10 cellular contexts compared by ENCODE assay signal in genomic region chr16:53061701-53062159, GRCh38. TPM values are rescaled to one million over a fixed set of nuclear protein-coding genes. Genes with fewer than 3 reads are reported as not detected.
DNase-seq lines count a peak whose midpoint lies in the region; ATAC-seq, FAIRE-seq and TF ChIP-seq lines count a peak whose summit lies in the region.
"Had no signal": no experiment of that assay in that cellular context is flagged by ENCODE, and none has a peak within 500 bp of the region (broad histone marks: within the 10 kb centered on the region; RNA-seq: fewer than 3 reads in every experiment).

No MANE protein-coding gene starts in this region.

- peak overlapping the region; percentile 64; the same call in 1 of the 2 replicates for H3K4me3 ChIP-seq in GM12878

- no peaks in the 10 kb centered on the region for H3K27me3 ChIP-seq in GM12878 (replicated peaks in 1 of 2; ENCODE audit: control insufficient read depth in 2 of 2, insufficient read depth in 2 of 2, low read length in 1 of 2)

- 0% methylated on average over 3 of the region's 3 CpGs for WGBS in GM12878 (ENCODE audit: insufficient coverage, insufficient replicate concordance, low lambda C conversion rate, missing lambda C conversion rate)

- ATAC-seq in GM18505 (IDR thresholded peaks at IDR 0.05; ENCODE audit: unreplicated experiment) (peak; percentile 84), GM21576 (IDR thresholded peaks at IDR 0.05; ENCODE audit: unreplicated experiment) (peak; percentile 85), GM12878 (peak; percentile 78)

- TF ChIP-seq EP300 in GM12878 (IDR thresholded peaks at IDR 0.05; ENCODE audit: borderline replicate concordance in 1 of 2, control insufficient read depth in 1 of 2, low read depth in 2 of 2, low read length in 2 of 2): peak; percentile 97 to 98

- H4K20me1 ChIP-seq in GM12878 (ENCODE audit: control insufficient read depth, insufficient read depth): no peaks in the 10 kb centered on the region

- DNase-seq in KBM-7 (peak; percentile 23), GM12878 (ENCODE audit: low read depth, low spot score) (peak; percentile 96), SHP77 treated with DMSO at 0.1 percent for 48 hours (lab: John Stamatoyannopoulos, UW) (no peak), NCI-H2081 treated with DMSO at 0.1 percent for 48 hours (lab: John Stamatoyannopoulos, UW) (no peak)
- DNase-seq in stimulated activated CD4-positive, alpha-beta T cell treated with anti-CD3 and anti-CD28 coated beads, Interleukin-4, amount 100 ng/mL, for 1 hour: peak; percentile 15
- DNase-seq in central memory CD4-positive, alpha-beta T cell: no peak

- no peaks in the 10 kb centered on the region for H3K9me3 ChIP-seq in GM12878 (replicated peaks; ENCODE audit: control insufficient read depth, insufficient read depth, low read length)

- H3K27ac ChIP-seq in GM12878 (ENCODE audit: control insufficient read depth, insufficient read depth): peak overlapping the region; percentile 52
- H3K27ac ChIP-seq: epithelial cell of prostate had no signal

- CTCF ChIA-PET in GM12878 (lab: Yijun Ruan, JAX): interaction anchor here (0.7 to 2.6 kb wide), 8 partner anchors 30 to 146 kb away, joined by 3 to 19 read pairs (median 4); no protein-coding TSS in a partner anchor

- BruUV-seq in GM12878 (replicated peaks; lab: Mats Ljungman, UMichigan): no TSS peak

- RAD21 ChIA-PET in GM12878 (lab: Charles Lee; ENCODE audit: unreplicated experiment): interaction anchor here (0.8 to 9.9 kb wide), 13 partner anchors 9 to 146 kb away, joined by 3 to 97 read pairs (median 4); no protein-coding TSS in a partner anchor

- peak; percentile 62 for FAIRE-seq in GM12878 (lab: Jason Lieb, UNC)

- peak overlapping the region; percentile 19; the same call in 1 of the 2 replicates for H2AFZ ChIP-seq in GM12878 (ENCODE audit: control insufficient read depth, low read depth, low read length)

- in situ Hi-C loops in KBM-7 (cut with MboI; ENCODE audit: low pct_unique_long_range_greater_than_20kb, low sequenced_read_pairs) (no loop called here), GM12878 (cut with MboI) (loop anchor here (5.0 to 10.0 kb wide), 3 partner anchors 36 to 383 kb away; no protein-coding TSS in a partner anchor)

- POLR2A ChIA-PET in GM12878 (lab: Charles Lee): interaction anchor here (0.9 to 12.5 kb wide), 5 partner anchors 9 to 442 kb away, joined by 3 to 142 read pairs (median 12); partner anchors contain the start of gene AKTIP

- H3K79me2 ChIP-seq in GM12878 (ENCODE audit: control insufficient read depth, insufficient read depth, low read length): peaks cover 73% of the 10 kb centered on the region

- TF ChIP-seq RAD21 in GM12878 (IDR thresholded peaks at IDR 0.05; ENCODE audit: insufficient read depth, low read depth, low read length): peak; percentile 16; the same call in 1 of the 2 replicates

- H3K9ac ChIP-seq in GM12878 (ENCODE audit: control insufficient read depth, insufficient read depth, low read length): peak overlapping the region; percentile 59; the same call in 1 of the 2 replicates

- peak; percentile 53 for TF ChIP-seq POLR2A in GM18505 (IDR thresholded peaks at IDR 0.05; ENCODE audit: borderline replicate concordance, extremely low read depth, insufficient read depth, insufficient read length)
- no peak for TF ChIP-seq POLR2A in GM12878 (IDR thresholded peaks at IDR 0.05; ENCODE audit: low read depth, low read length)

- peak overlapping the region; percentile 95 for H3K4me2 ChIP-seq in GM12878 (ENCODE audit: control insufficient read depth, insufficient read depth)

- H3K4me1 ChIP-seq in GM12878 (ENCODE audit: control insufficient read depth, insufficient read depth, low read length): peaks cover 66% of the 10 kb centered on the region

- peaks cover 0 to 6% of the 10 kb centered on the region in 2 experiments; a peak in 2 of 4 replicates for H3K36me3 ChIP-seq in GM12878 (ENCODE audit: control insufficient read depth in 2 of 2, insufficient read depth in 2 of 2, low read length in 1 of 2)

- SMC1A ChIA-PET in GM12878 (lab: Charles Lee; ENCODE audit: uncharacterized antibody, unreplicated experiment): interaction anchor here (0.7 to 19.1 kb wide), 14 partner anchors 6 to 146 kb away, joined by 3 to 270 read pairs (median 5); no protein-coding TSS in a partner anchor

- intact Hi-C loops in GM12878 (cut with micrococcal nuclease; ENCODE audit: unreplicated experiment): loop anchor here (1.0 to 5.0 kb wide), 4 partner anchors 10 to 441 kb away; partner anchors contain the start of gene AKTIP

- peak; percentile 13 to 14 (median 13); a peak in 2 of 6 replicates for TF ChIP-seq CTCF in GM12878 (IDR thresholded peaks at IDR 0.05 in 2 of 3, conservative IDR thresholded peaks at IDR 0.05 in 1 of 3; ENCODE audit: control insufficient read depth in 2 of 3, extremely low read depth in 1 of 3, insufficient read depth in 1 of 3, low read depth in 3 of 3, low read length in 3 of 3)

TF ChIP-seq in GM12878, 131 proteins besides CTCF, POLR2A, EP300 and RAD21 (continues in another document):
- TF ChIP-seq CBX5 (IDR thresholded peaks at IDR 0.05; ENCODE audit: low read depth): peak; percentile 91
- TF ChIP-seq FOXM1 (IDR thresholded peaks at IDR 0.05; ENCODE audit: low read depth, low read length): peak; percentile 88
- peak; percentile 100 for TF ChIP-seq IKZF1 (conservative IDR thresholded peaks at IDR 0.05)
- no peak for TF ChIP-seq ATF3 (IDR thresholded peaks at IDR 0.05; ENCODE audit: borderline replicate concordance, extremely low read depth, low read depth, low read length)
- no peak; the same call in 1 of the 2 replicates for TF ChIP-seq MYB (IDR thresholded peaks at IDR 0.05; ENCODE audit: borderline replicate concordance, low read depth, low read length)
- TF ChIP-seq RBBP5 (conservative IDR thresholded peaks at IDR 0.05): no peak
- TF ChIP-seq, protein P1, sequence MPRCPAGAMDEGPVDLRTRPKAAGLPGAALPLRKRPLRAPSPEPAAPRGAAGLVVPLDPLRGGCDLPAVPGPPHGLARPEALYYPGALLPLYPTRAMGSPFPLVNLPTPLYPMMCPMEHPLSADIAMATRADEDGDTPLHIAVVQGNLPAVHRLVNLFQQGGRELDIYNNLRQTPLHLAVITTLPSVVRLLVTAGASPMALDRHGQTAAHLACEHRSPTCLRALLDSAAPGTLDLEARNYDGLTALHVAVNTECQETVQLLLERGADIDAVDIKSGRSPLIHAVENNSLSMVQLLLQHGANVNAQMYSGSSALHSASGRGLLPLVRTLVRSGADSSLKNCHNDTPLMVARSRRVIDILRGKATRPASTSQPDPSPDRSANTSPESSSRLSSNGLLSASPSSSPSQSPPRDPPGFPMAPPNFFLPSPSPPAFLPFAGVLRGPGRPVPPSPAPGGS (IDR thresholded peaks at IDR 0.05; ENCODE audit: borderline replicate concordance, insufficient read depth, low read depth, low read length, poor library complexity, severe bottlenecking): peak; percentile 98
- peak; percentile 93 for TF ChIP-seq SPI1 (IDR thresholded peaks at IDR 0.05; ENCODE audit: borderline replicate concordance, insufficient read depth, low read depth, low read length)
- TF ChIP-seq TAF1 (IDR thresholded peaks at IDR 0.05; ENCODE audit: borderline replicate concordance, low read depth, low read length): peak; percentile 40; the same call in 1 of the 2 replicates
- peak; percentile 100 for TF ChIP-seq TCF3 (IDR thresholded peaks at IDR 0.05; ENCODE audit: borderline replicate concordance, insufficient read depth, low read depth, low read length)

RNA-seq across cellular contexts. Expression of gene CHD9, which starts 6.9 kb away (rescaled TPM):
- total RNA-seq in GM12878 (2013; cell fraction: nucleolus; rRNA removed): 479 and 542 TPM in 2 replicates
- total RNA-seq in GM12878 (2014; rRNA removed) (33.1 and 35.3 TPM in 2 replicates), GM12878 (2014; rRNA removed; fragmentation: Illumina TruSeq; extraction: Trizol) (57.6 and 59.6 TPM in 2 replicates), GM12878 (2021) (41.6 and 50.3 TPM in 2 replicates)
- polyA plus RNA-seq in GM12878 (2011; ENCODE audit: low read depth): 21.4 TPM
- polyA plus RNA-seq in GM12878 (2011; rRNA removed) (51.0 and 71.7 TPM in 2 replicates), GM12878 (2014; fragmentation: Illumina TruSeq; extraction: Trizol) (37.4 and 51.2 TPM in 2 replicates), GM12878 (2014; fragmentation: Nextera tagmentation; extraction: Ambion mirVana) (10 to 100 TPM; 70.5 to 95.7 TPM), GM12878 (2014; rRNA removed) (23.6 and 29.2 TPM in 2 replicates), GM12878 (2016; fragmentation: Nextera tagmentation; extraction: Ambion mirVana) (10 to 100 TPM; 66.1 to 72.1 TPM)
- 13.6 and 29.4 TPM in 2 replicates for polyA plus RNA-seq in GM12878 (2011; cell fraction: cytosol; rRNA removed)
- polyA plus RNA-seq in GM12878 (2011; cell fraction: nucleus; rRNA removed): 34.9 and 45.9 TPM in 2 replicates
- polyA plus RNA-seq in GM12878 (2012): 18.7 and 27.0 TPM in 2 replicates
- polyA minus RNA-seq in GM12878 (2011; rRNA and poly(A)+ RNA removed): 129 and 207 TPM in 2 replicates
- 19.8 and 19.9 TPM in 2 replicates for polyA minus RNA-seq in GM12878 (2011; cell fraction: cytosol; rRNA and poly(A)+ RNA removed)
- 95.9 and 118 TPM in 2 replicates for polyA minus RNA-seq in GM12878 (2011; cell fraction: nucleus; rRNA and poly(A)+ RNA removed)

RNA-seq across cellular contexts. Expression of gene CHD9NB, which starts 9.0 kb away (rescaled TPM):
- total RNA-seq in GM12878 (2013; cell fraction: nucleolus; rRNA removed): 1.0 and 1.5 TPM in 2 replicates
- 0.51 and 0.82 TPM in 2 replicates for total RNA-seq in GM12878 (2014; rRNA removed)
- total RNA-seq in GM12878 (2014; rRNA removed; fragmentation: Illumina TruSeq; extraction: Trizol): 0.60 and 1.0 TPM in 2 replicates
- 0.58 and 0.69 TPM in 2 replicates for total RNA-seq in GM12878 (2021)
- 0.16 TPM for polyA plus RNA-seq in GM12878 (2011; ENCODE audit: low read depth)
- 0.76 TPM in 2 replicates for polyA plus RNA-seq in GM12878 (2011; rRNA removed)
- 0.97 and 1.3 TPM in 2 replicates for polyA plus RNA-seq in GM12878 (2011; cell fraction: cytosol; rRNA removed)
- 0.93 and 1.3 TPM in 2 replicates for polyA plus RNA-seq in GM12878 (2011; cell fraction: nucleus; rRNA removed)
- 0.32 and 0.52 TPM in 2 replicates for polyA plus RNA-seq in GM12878 (2012)
- polyA plus RNA-seq in GM12878 (2014; fragmentation: Illumina TruSeq; extraction: Trizol): 0.44 and 0.94 TPM in 2 replicates
- under 1 TPM; 0.14 to 0.22 TPM for polyA plus RNA-seq in GM12878 (2014; fragmentation: Nextera tagmentation; extraction: Ambion mirVana)
- 0.56 and 0.63 TPM in 2 replicates for polyA plus RNA-seq in GM12878 (2014; rRNA removed)
- polyA plus RNA-seq in GM12878 (2016; fragmentation: Nextera tagmentation; extraction: Ambion mirVana): 1 to 10 TPM; 1.3 to 1.6 TPM
- polyA minus RNA-seq in GM12878 (2011; rRNA and poly(A)+ RNA removed): 1.0 and 2.4 TPM in 2 replicates
- polyA minus RNA-seq in GM12878 (2011; cell fraction: cytosol; rRNA and poly(A)+ RNA removed): 0.52 and 0.94 TPM in 2 replicates
- 0.60 and 1.7 TPM in 2 replicates for polyA minus RNA-seq in GM12878 (2011; cell fraction: nucleus; rRNA and poly(A)+ RNA removed)
- total RNA-seq: RPMI7951 had no signal

Comparison
In these comparisons a context has a peak if more than half of its experiments do, and no peak if none do; other contexts are left out.
1. DNase-seq: peak in KBM-7 (single experiment), GM12878 (single experiment) and stimulated activated CD4-positive, alpha-beta T cell treated with anti-CD3 and anti-CD28 coated beads, Interleukin-4, amount 100 ng/mL, for 1 hour (single experiment); none in SHP77 treated with DMSO at 0.1 percent for 48 hours (single experiment), NCI-H2081 treated with DMSO at 0.1 percent for 48 hours (single experiment) and central memory CD4-positive, alpha-beta T cell (single experiment).
2. Peak in every context shown above with its lines, with median percentiles within 50 percentile points of each other: ATAC-seq.